Comparison of ENCODE assay signal across 21 cellular contexts in the genomic region with DNA sequence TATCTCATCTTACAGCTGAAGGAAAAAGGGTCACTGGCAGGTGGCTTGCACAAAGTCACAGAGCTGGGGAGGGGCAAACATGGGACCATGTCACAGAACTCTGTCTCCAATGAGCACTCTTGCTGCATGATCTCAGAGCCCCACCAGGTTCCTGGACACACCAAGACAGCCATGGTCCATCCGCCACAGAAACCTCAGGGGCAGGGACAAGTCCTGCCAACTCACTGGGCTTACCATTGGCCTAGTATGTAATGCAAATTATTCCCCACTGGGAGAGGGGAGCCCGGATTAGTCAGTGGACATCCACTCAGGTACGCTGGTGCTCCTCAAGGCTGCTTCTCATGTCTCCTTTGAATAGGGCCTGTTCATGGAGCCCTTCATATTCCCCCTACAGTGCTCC. TPM values are rescaled to one million over a fixed set of nuclear protein-coding genes. Genes with fewer than 3 reads are reported as not detected.
DNase-seq lines count a peak whose midpoint lies in the region; ATAC-seq and TF ChIP-seq lines count a peak whose summit lies in the region.
"Had no signal": no experiment of that assay in that cellular context is flagged by ENCODE, and none has a peak within 500 bp of the region (broad histone marks: within the 10 kb centered on the region; RNA-seq: fewer than 3 reads in every experiment).

No MANE protein-coding gene starts in this region.

- no peaks in the 10 kb centered on the region for H3K79me1 ChIP-seq in trophoblast cell (ENCODE audit: low read length)

- no peaks in the 10 kb centered on the region for H3K36me3 ChIP-seq in trophoblast cell (ENCODE audit: control insufficient read depth in 1 of 2, insufficient read depth in 2 of 2, low read length in 2 of 2)
- H3K36me3 ChIP-seq: BLaER1 treated with 17β-estradiol and CSF1 and Interleukin-3, amounts not matched to agents 10 nM and 100 nM had no signal

- H2AK5ac ChIP-seq in trophoblast cell (ENCODE audit: low read length): no peak overlapping the region

- H3K23ac ChIP-seq in trophoblast cell (ENCODE audit: low read length): no peak overlapping the region

- no peak overlapping the region for H2AFZ ChIP-seq in trophoblast cell (ENCODE audit: insufficient read depth, low read length, poor library complexity)

- peaks cover 5% of the 10 kb centered on the region for H3K9me3 ChIP-seq in trophoblast cell (ENCODE audit: insufficient read depth, low read depth, low read length)
- H3K9me3 ChIP-seq: BLaER1 treated with 17β-estradiol and CSF1 and Interleukin-3, amounts not matched to agents 10 nM and 100 nM had no signal

- H3K4me3 ChIP-seq in coronary artery: no peak overlapping the region
- H3K4me3 ChIP-seq in trophoblast cell (ENCODE audit: low read depth, low read length): peak overlapping the region; percentile 46
- H3K4me3 ChIP-seq: BLaER1 treated with 17β-estradiol and CSF1 and Interleukin-3, amounts not matched to agents 10 nM and 100 nM had no signal

- no peak overlapping the region for H4K12ac ChIP-seq in trophoblast cell (ENCODE audit: low read depth, low read length)

- no peak overlapping the region for H2BK120ac ChIP-seq in trophoblast cell (ENCODE audit: insufficient read depth, low read length, poor library complexity)

- H2BK5ac ChIP-seq in trophoblast cell (ENCODE audit: low read depth, low read length, poor library complexity): no peak overlapping the region

- no peak overlapping the region for H4K8ac ChIP-seq in trophoblast cell (ENCODE audit: low read depth, low read length)

- no peak overlapping the region for H4K91ac ChIP-seq in trophoblast cell (ENCODE audit: low read depth, low read length)

- H3K4me2 ChIP-seq in trophoblast cell (ENCODE audit: low read length): no peak overlapping the region
- H3K4me2 ChIP-seq: BLaER1 treated with 17β-estradiol and CSF1 and Interleukin-3, amounts not matched to agents 10 nM and 100 nM had no signal

- H3K79me2 ChIP-seq in trophoblast cell (ENCODE audit: control insufficient read depth, insufficient read depth, low read length, poor library complexity): no peaks in the 10 kb centered on the region

- WGBS in trophoblast cell (ENCODE audit: extremely low coverage, insufficient coverage, insufficient read length): no CpG with 5 or more reads among the region's 3 CpGs

- H3K27me3 ChIP-seq in trophoblast cell (ENCODE audit: insufficient read depth, low read length): no peaks in the 10 kb centered on the region
- H3K27me3 ChIP-seq: BLaER1 treated with 17β-estradiol and CSF1 and Interleukin-3, amounts not matched to agents 10 nM and 100 nM had no signal

- peak; percentile 32 for DNase-seq in NCI-H146 (lab: John Stamatoyannopoulos, UW)
- DNase-seq in NCI-H146 treated with DMSO at 0.1 percent for 48 hours (lab: John Stamatoyannopoulos, UW; ENCODE audit: unreplicated experiment): no peak
- peak; percentile 63 for DNase-seq in cardiac septum (ENCODE audit: low spot score)
- DNase-seq in left ventricle myocardium superior: no peak
- DNase-seq in coronary artery (ENCODE audit: low spot score): peak; percentile 43
- DNase-seq in trophoblast cell: no peak
- no peak for DNase-seq in T-helper 2 cell
- DNase-seq: 8988T; Calu3; CD8-positive, alpha-beta T cell; DMS79 treated with DMSO at 0.1 percent for 48 hours; GF-D8; GOT3; H7; HFFc6 had no signal

- H3K18ac ChIP-seq in trophoblast cell (ENCODE audit: low read length): no peak overlapping the region

- no peak overlapping the region for H3K4ac ChIP-seq in trophoblast cell (ENCODE audit: low read depth, low read length)

- no peak overlapping the region for H3K9ac ChIP-seq in trophoblast cell (ENCODE audit: low read length)
- H3K9ac ChIP-seq: BLaER1 treated with 17β-estradiol and CSF1 and Interleukin-3, amounts not matched to agents 10 nM and 100 nM had no signal

- intact Hi-C loops in cardiac septum (cut with DNase I): no loop called here
- intact Hi-C loops in left ventricle myocardium superior (cut with micrococcal nuclease): no loop called here

- no peak overlapping the region for H2BK12ac ChIP-seq in trophoblast cell (ENCODE audit: low read length)

- no peaks in the 10 kb centered on the region for H3K4me1 ChIP-seq in trophoblast cell (ENCODE audit: control insufficient read depth in 1 of 2, insufficient read depth in 2 of 2, low read length in 2 of 2)
- H3K4me1 ChIP-seq: BLaER1 treated with 17β-estradiol and CSF1 and Interleukin-3, amounts not matched to agents 10 nM and 100 nM had no signal

- ATAC-seq in left ventricle myocardium superior (no peak), HG03342 (IDR thresholded peaks at IDR 0.05; ENCODE audit: unreplicated experiment) (no peak)
- ATAC-seq: CD8-positive, alpha-beta T cell; HCT116; HepG2 had no signal

- H3K27ac ChIP-seq in coronary artery (no peak overlapping the region), trophoblast cell (ENCODE audit: low read depth, low read length) (no peak overlapping the region)
- H3K27ac ChIP-seq: BLaER1 treated with 17β-estradiol and CSF1 and Interleukin-3, amounts not matched to agents 10 nM and 100 nM had no signal

- H3K14ac ChIP-seq in trophoblast cell (ENCODE audit: low read length): no peak overlapping the region

- TF ChIP-seq CTCF in coronary artery (IDR thresholded peaks at IDR 0.05): no peak

RNA-seq across cellular contexts. Expression of a gene that starts 14.2 kb away (rescaled TPM):
- total RNA-seq in cardiac septum (not detected), left ventricle myocardium superior (not detected)
- not detected in 2 replicates for polyA plus RNA-seq in trophoblast cell (2013)
- total RNA-seq: A673; Calu3; CD8-positive, alpha-beta T cell; H7; HepG2; HFFc6 had no signal
- polyA plus RNA-seq: AG04450, HepG2 had no signal

RNA-seq across cellular contexts. Expression of a gene that starts 29.9 kb away (rescaled TPM):
- total RNA-seq in cardiac septum (not detected), left ventricle myocardium superior (not detected)
- polyA plus RNA-seq in trophoblast cell (2013): 9.1 and 9.5 TPM in 2 replicates
- total RNA-seq: A673; Calu3; CD8-positive, alpha-beta T cell; H7; HepG2; HFFc6 had no signal
- polyA plus RNA-seq: AG04450, HepG2 had no signal

RNA-seq across cellular contexts. Expression of a gene that starts 39.7 kb away (rescaled TPM):
- total RNA-seq in cardiac septum (71.3 TPM), left ventricle myocardium superior (40.7 TPM)
- polyA plus RNA-seq in trophoblast cell (2013): not detected in 2 replicates
- total RNA-seq: A673, Calu3, H7, HepG2, HFFc6 had no signal
- polyA plus RNA-seq: AG04450, HepG2 had no signal

RNA-seq across cellular contexts. Expression of a gene that starts 55.1 kb away (rescaled TPM):
- 4.1 TPM for total RNA-seq in cardiac septum
- 3.5 TPM for total RNA-seq in left ventricle myocardium superior
- polyA plus RNA-seq in trophoblast cell (2013): not detected in 2 replicates
- total RNA-seq: A673; Calu3; CD8-positive, alpha-beta T cell; H7; HepG2; HFFc6 had no signal
- polyA plus RNA-seq: AG04450, HepG2 had no signal

Comparison
In these comparisons a context has a peak if more than half of its experiments do, and no peak if none do; other contexts are left out.
1. DNase-seq: peak in NCI-H146 (single experiment), cardiac septum (single experiment) and coronary artery (single experiment); none in NCI-H146 treated with DMSO at 0.1 percent for 48 hours (single experiment), left ventricle myocardium superior (single experiment), trophoblast cell (0 of 2) and T-helper 2 cell (0 of 5).